9 cellular contexts compared by ENCODE assay signal in the genomic region with DNA sequence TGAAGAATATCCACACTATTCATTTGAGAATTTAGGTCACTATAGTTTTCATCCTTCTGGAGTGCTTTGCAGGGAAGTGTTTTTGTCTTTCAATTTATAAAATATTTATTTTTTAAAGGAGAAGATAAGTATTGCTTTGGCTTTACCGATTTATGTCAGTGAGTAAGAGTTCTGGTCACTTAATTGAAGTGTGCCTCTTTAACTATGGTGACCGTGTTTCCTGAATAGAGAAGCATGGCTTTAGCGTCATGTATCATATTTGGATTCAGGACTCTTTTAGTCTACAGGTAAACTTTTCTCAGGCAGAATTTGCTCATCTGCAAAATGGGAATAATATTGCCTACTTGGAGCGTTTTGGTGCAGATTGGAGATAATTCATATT. TPM values are rescaled to one million over a fixed set of nuclear protein-coding genes. Genes with fewer than 3 reads are reported as not detected.
DNase-seq lines count a peak whose midpoint lies in the region; ATAC-seq, FAIRE-seq and TF ChIP-seq lines count a peak whose summit lies in the region.
"Had no signal": no experiment of that assay in that cellular context is flagged by ENCODE, and none has a peak within 500 bp of the region (broad histone marks: within the 10 kb centered on the region; RNA-seq: fewer than 3 reads in every experiment).

No MANE protein-coding gene starts in this region.

- peaks cover 33% of the 10 kb centered on the region for H3K79me2 ChIP-seq in HepG2 (ENCODE audit: insufficient read depth, low read length)

- BruUV-seq in A673 (replicated peaks; lab: Mats Ljungman, UMichigan) (no TSS peak), HepG2 (replicated peaks; lab: Mats Ljungman, UMichigan) (no TSS peak)

- no peak for TF ChIP-seq CTCF in A673 (conservative IDR thresholded peaks at IDR 0.05; ENCODE audit: low read depth, low read length)
- no peak for TF ChIP-seq CTCF in HepG2 (CRISPR knock-in tag; IDR thresholded peaks at IDR 0.05)
- no peak for TF ChIP-seq CTCF in upper lobe of right lung (IDR thresholded peaks at IDR 0.05)

- H3K9ac ChIP-seq in HepG2 (ENCODE audit: insufficient read depth, low read depth, low read length): peak overlapping the region; percentile 79

- CTCF ChIA-PET in A673 (lab: Charles Lee): no interaction called here
- CTCF ChIA-PET in HepG2 (lab: Yijun Ruan, JAX; ENCODE audit: low intra/inter-chr PET ratio, low total read pairs): no interaction called here

- peaks cover 43% of the 10 kb centered on the region for H3K36me3 Mint-ChIP-seq in activated T-helper 2 cell treated with anti-CD3 and anti-CD28 coated beads, Interferon-gamma antibody, Interleukin-2, Interleukin-4, amounts not matched to agents 10 μg/mL and 5 μg/mL and 100 μg/mL, durations not matched to agents 14 hours and 24 hours and 36 hours (ENCODE audit: low read depth)

- H4K20me1 ChIP-seq in HepG2 (ENCODE audit: insufficient read depth, low read length): peaks cover 3% of the 10 kb centered on the region

- TF ChIP-seq EP300 in HepG2 (IDR thresholded peaks at IDR 0.05; ENCODE audit: low read depth in 2 of 2, low read length in 2 of 2) (no peak), HepG2 (CRISPR knock-in tag; IDR thresholded peaks at IDR 0.05; ENCODE audit: borderline replicate concordance) (no peak)

- no peak for FAIRE-seq in HepG2 (lab: Jason Lieb, UNC)
- FAIRE-seq: islet of Langerhans had no signal

- ATAC-seq in GM21825 (IDR thresholded peaks at IDR 0.05; ENCODE audit: unreplicated experiment) (peak; percentile 12), HepG2 (no peak), upper lobe of right lung (no peak)

- in situ Hi-C loops in HepG2 (cut with HindIII; ENCODE audit: extremely low pct_ligation_motif_present, low pct_unique_long_range_greater_than_20kb): no loop called here

- 0% methylated on average over 4 of the region's 4 CpGs for WGBS in HepG2 (ENCODE audit: low lambda C conversion rate)

- H3K4me1 ChIP-seq in A673 (ENCODE audit: insufficient read depth, low read length, poor library complexity, severe bottlenecking) (peaks cover 11% of the 10 kb centered on the region), HepG2 (ENCODE audit: insufficient read depth, low read length) (peaks cover 38% of the 10 kb centered on the region), upper lobe of right lung (peaks cover 19% of the 10 kb centered on the region)

- no peaks in the 10 kb centered on the region for H3K27me3 ChIP-seq in A673 (replicated peaks; ENCODE audit: insufficient read depth, low read depth, low read length, poor library complexity)
- H3K27me3 ChIP-seq in HepG2 (ENCODE audit: control insufficient read depth in 1 of 2, insufficient read depth in 2 of 2, low read length in 2 of 2): peaks cover 0 to 6% of the 10 kb centered on the region in 2 experiments; a peak in 2 of 5 replicates
- no peaks in the 10 kb centered on the region for H3K27me3 ChIP-seq in upper lobe of right lung

- no peak for TF ChIP-seq POLR2A in HepG2 (IDR thresholded peaks at IDR 0.05; ENCODE audit: insufficient read depth in 1 of 2, low read depth in 2 of 2, low read length in 2 of 2)

- TF ChIP-seq RAD21 in HepG2 (CRISPR knock-in tag; IDR thresholded peaks at IDR 0.05): no peak

- H3K27ac Mint-ChIP-seq in activated T-helper 2 cell treated with anti-CD3 and anti-CD28 coated beads, Interferon-gamma antibody, Interleukin-2, Interleukin-4, amounts not matched to agents 10 μg/mL and 5 μg/mL and 100 μg/mL, durations not matched to agents 14 hours and 24 hours and 36 hours: peak overlapping the region; percentile 97

- peaks cover 15% of the 10 kb centered on the region for H3K4me1 Mint-ChIP-seq in activated T-helper 2 cell treated with anti-CD3 and anti-CD28 coated beads, Interferon-gamma antibody, Interleukin-2, Interleukin-4, amounts not matched to agents 10 μg/mL and 5 μg/mL and 100 μg/mL, durations not matched to agents 14 hours and 24 hours and 36 hours (ENCODE audit: low read depth)

- DNase-seq in A673 (ENCODE audit: low spot score): no peak
- no peak for DNase-seq in activated T-helper 2 cell treated with anti-CD3 and anti-CD28 coated beads, Interferon-gamma antibody, Interleukin-2, Interleukin-4, amounts not matched to agents 10 μg/mL and 5 μg/mL and 100 μg/mL, durations not matched to agents 14 hours and 24 hours and 36 hours (ENCODE audit: low spot score)
- no peak for DNase-seq in HepG2 (ENCODE audit: low spot score)
- DNase-seq in upper lobe of right lung: no peak
- no peak for DNase-seq in NCI-H2196 (lab: John Stamatoyannopoulos, UW; ENCODE audit: unreplicated experiment)
- DNase-seq in OCI-M2 (lab: John Stamatoyannopoulos, UW; ENCODE audit: unreplicated experiment): no peak
- DNase-seq in NCI-H1105 treated with DMSO at 0.1 percent for 48 hours (lab: John Stamatoyannopoulos, UW): no peak

- H3K27me3 Mint-ChIP-seq in activated T-helper 2 cell treated with anti-CD3 and anti-CD28 coated beads, Interferon-gamma antibody, Interleukin-2, Interleukin-4, amounts not matched to agents 10 μg/mL and 5 μg/mL and 100 μg/mL, durations not matched to agents 14 hours and 24 hours and 36 hours (ENCODE audit: low read depth): no peaks in the 10 kb centered on the region

- H3K27ac ChIP-seq in A673 (ENCODE audit: low read depth, low read length, poor library complexity, severe bottlenecking) (peak overlapping the region; percentile 83), HepG2 (ENCODE audit: extremely low read length, insufficient read depth, low read length) (peak overlapping the region; percentile 81), upper lobe of right lung (peak overlapping the region; percentile 92)

- no peak overlapping the region for H2AFZ ChIP-seq in HepG2 (ENCODE audit: low read length)

- intact Hi-C loops in A673 (cut with micrococcal nuclease; ENCODE audit: unreplicated experiment): no loop called here
- intact Hi-C loops in activated T-helper 2 cell treated with anti-CD3 and anti-CD28 coated beads, Interferon-gamma antibody, Interleukin-2, Interleukin-4, amounts not matched to agents 10 μg/mL and 5 μg/mL and 100 μg/mL, durations not matched to agents 14 hours and 24 hours and 36 hours (cut with micrococcal nuclease): loop anchor here (5.0 kb wide), 2 partner anchors 131 to 146 kb away; a partner anchor contains a TSS
- intact Hi-C loops in HepG2 (cut with micrococcal nuclease; ENCODE audit: unreplicated experiment): no loop called here
- intact Hi-C loops in upper lobe of right lung (cut with DNase I): no loop called here

- H3K4me3 ChIP-seq in A673 (ENCODE audit: low read depth, low read length, poor library complexity, severe bottlenecking): peak overlapping the region; percentile 77
- peak overlapping the region; percentile 82 to 95 (median 83) for H3K4me3 ChIP-seq in HepG2 (replicated peaks in 1 of 3; ENCODE audit: insufficient read depth in 1 of 3, low read depth in 2 of 3, low read length in 3 of 3)
- H3K4me3 ChIP-seq in upper lobe of right lung: peak overlapping the region; percentile 96

- POLR2A ChIA-PET in A673 (lab: Charles Lee; ENCODE audit: low non-redundant PET) (interaction anchor here (0.6 kb wide), 1 partner anchor 228 kb away, joined by 3 read pairs; no protein-coding TSS in a partner anchor), HepG2 (lab: Yijun Ruan, JAX) (interaction anchor here (1.2 to 1.4 kb wide), 2 partner anchors 21 to 131 kb away, joined by 3 to 4 read pairs; a partner anchor contains a TSS)

- no peaks in the 10 kb centered on the region for H3K9me3 Mint-ChIP-seq in activated T-helper 2 cell treated with anti-CD3 and anti-CD28 coated beads, Interferon-gamma antibody, Interleukin-2, Interleukin-4, amounts not matched to agents 10 μg/mL and 5 μg/mL and 100 μg/mL, durations not matched to agents 14 hours and 24 hours and 36 hours

- H3K4me3 Mint-ChIP-seq in activated T-helper 2 cell treated with anti-CD3 and anti-CD28 coated beads, Interferon-gamma antibody, Interleukin-2, Interleukin-4, amounts not matched to agents 10 μg/mL and 5 μg/mL and 100 μg/mL, durations not matched to agents 14 hours and 24 hours and 36 hours (ENCODE audit: low read depth): peak overlapping the region; percentile 89

- H3K4me2 ChIP-seq in HepG2 (ENCODE audit: low read depth, low read length): peak overlapping the region; percentile 76

- H3K9me3 ChIP-seq in A673 (ENCODE audit: low read depth, low read length, poor library complexity, severe bottlenecking) (no peaks in the 10 kb centered on the region), HepG2 (ENCODE audit: low read length) (no peaks in the 10 kb centered on the region), upper lobe of right lung (no peaks in the 10 kb centered on the region)

- H3K36me3 ChIP-seq in A673 (ENCODE audit: insufficient read depth, low read length, poor library complexity, severe bottlenecking) (peaks cover 30% of the 10 kb centered on the region), HepG2 (replicated peaks in 1 of 2; ENCODE audit: control insufficient read depth in 1 of 2, insufficient read depth in 2 of 2, low read length in 2 of 2) (peaks cover 8 to 26% of the 10 kb centered on the region in 2 experiments), upper lobe of right lung (peaks cover 30% of the 10 kb centered on the region)

RNA-seq across cellular contexts. Expression of a gene that starts 0.9 kb away (rescaled TPM):
- 71.1 and 73.5 TPM in 2 replicates for total RNA-seq in A673 (2021)
- 36.1 and 36.9 TPM in 2 replicates for total RNA-seq in activated T-helper 2 cell treated with anti-CD3 and anti-CD28 coated beads, Interferon-gamma antibody, Interleukin-2, Interleukin-4, amounts not matched to agents 10 μg/mL and 5 μg/mL and 100 μg/mL, durations not matched to agents 14 hours and 24 hours and 36 hours
- 22.4 and 30.5 TPM in 2 replicates for total RNA-seq in HepG2 (2016; rRNA removed; fragmentation: Illumina TruSeq; extraction: Trizol)
- 4.5 and 5.1 TPM in 2 replicates for total RNA-seq in HepG2 (2016; cell fraction: cytosol; rRNA removed; fragmentation: Illumina TruSeq; extraction: Trizol; ENCODE audit: low read depth)
- total RNA-seq in HepG2 (2016; cell fraction: insoluble cytoplasmic fraction; rRNA removed; fragmentation: Illumina TruSeq; extraction: Trizol): 21.4 and 29.0 TPM in 2 replicates
- 7.2 and 8.7 TPM in 2 replicates for total RNA-seq in HepG2 (2016; cell fraction: membrane; rRNA removed; fragmentation: Illumina TruSeq; extraction: Trizol)
- 38.9 and 39.1 TPM in 2 replicates for total RNA-seq in HepG2 (2016; cell fraction: nucleus; rRNA removed; fragmentation: Illumina TruSeq; extraction: Trizol)
- polyA plus RNA-seq in HepG2 (2011; rRNA removed): 8.6 and 10.2 TPM in 2 replicates
- polyA plus RNA-seq in HepG2 (2011; cell fraction: cytosol; rRNA removed): 3.0 and 5.4 TPM in 2 replicates
- 9.1 and 9.7 TPM in 2 replicates for polyA plus RNA-seq in HepG2 (2011; cell fraction: nucleus; rRNA removed)
- polyA plus RNA-seq in HepG2 (2012): 9.9 and 11.2 TPM in 2 replicates
- polyA plus RNA-seq in HepG2 (2016; cell fraction: cytosol; fragmentation: Illumina TruSeq; extraction: Trizol; ENCODE audit: low read depth): 0.54 and 0.57 TPM in 2 replicates
- polyA plus RNA-seq in HepG2 (2016; cell fraction: insoluble cytoplasmic fraction; fragmentation: Illumina TruSeq; extraction: Trizol; ENCODE audit: low read depth): 15.8 and 16.9 TPM in 2 replicates
- 1.6 and 1.8 TPM in 2 replicates for polyA plus RNA-seq in HepG2 (2016; cell fraction: membrane; fragmentation: Illumina TruSeq; extraction: Trizol; ENCODE audit: low read depth)
- polyA plus RNA-seq in HepG2 (2016; cell fraction: nucleus; fragmentation: Illumina TruSeq; extraction: Trizol; ENCODE audit: insufficient read depth, low read depth): 32.7 and 34.2 TPM in 2 replicates
- 9.6 and 16.3 TPM in 2 replicates for polyA minus RNA-seq in HepG2 (2011; rRNA and poly(A)+ RNA removed; ENCODE audit: low replicate concordance)
- 10.8 and 13.7 TPM in 2 replicates for polyA minus RNA-seq in HepG2 (2011; cell fraction: cytosol; rRNA and poly(A)+ RNA removed)
- 38.8 and 42.8 TPM in 2 replicates for polyA minus RNA-seq in HepG2 (2011; cell fraction: nucleus; rRNA and poly(A)+ RNA removed)
- total RNA-seq in upper lobe of right lung: 28.2 TPM
